In the genomic region with DNA sequence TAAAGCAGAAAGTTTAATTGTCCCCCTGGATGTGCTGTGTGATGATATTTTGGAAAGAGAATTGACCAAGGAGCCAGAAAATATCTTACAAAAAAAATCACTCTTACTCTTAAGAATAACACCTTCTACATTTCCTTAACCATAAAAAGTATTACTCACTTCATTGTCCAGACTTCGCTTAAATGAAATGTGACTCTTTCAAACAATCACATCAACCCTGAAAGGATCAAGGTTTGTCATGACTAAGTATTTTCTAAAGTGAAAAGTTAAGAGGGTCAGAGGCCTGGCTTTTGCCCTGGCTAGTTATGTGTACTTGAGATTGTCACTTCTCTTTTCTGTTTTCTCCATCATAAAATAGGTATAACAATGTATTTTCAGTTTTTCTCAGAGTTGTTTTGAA, we compare ENCODE assay signal across 16 cellular contexts. TPM values are rescaled to one million over a fixed set of nuclear protein-coding genes. Genes with fewer than 3 reads are reported as not detected.
A peak's percentile ranks its signal among the peaks of the same experiment; 100 is the strongest.
DNase-seq lines count a peak whose midpoint lies in the region; ATAC-seq, FAIRE-seq and TF ChIP-seq lines count a peak whose summit lies in the region.
"Had no signal": no experiment of that assay in that cellular context is flagged by ENCODE, and none has a peak within 500 bp of the region (broad histone marks: within the 10 kb centered on the region; RNA-seq: fewer than 3 reads in every experiment).

No MANE protein-coding gene starts in this region.

- no peak overlapping the region for H3K4me2 ChIP-seq in endothelial cell of umbilical vein (ENCODE audit: insufficient read depth, low read length)
- H3K4me2 ChIP-seq: BLaER1 treated with 17β-estradiol and CSF1 and Interleukin-3, amounts not matched to agents 10 nM and 100 nM had no signal

- TF ChIP-seq CTCF in endothelial cell of umbilical vein (IDR thresholded peaks at IDR 0.05; ENCODE audit: extremely low read depth in 1 of 2, insufficient read depth in 1 of 2, low read depth in 1 of 2, low read length in 2 of 2): no peak

- peak; percentile 80 for FAIRE-seq in endothelial cell of umbilical vein (lab: Jason Lieb, UNC)

- H4K20me1 ChIP-seq in endothelial cell of umbilical vein (replicated peaks; ENCODE audit: control insufficient read depth, extremely low read depth, insufficient read depth, low read length): no peaks in the 10 kb centered on the region
- H4K20me1 ChIP-seq: BLaER1 treated with 17β-estradiol and CSF1 and Interleukin-3, amounts not matched to agents 10 nM and 100 nM had no signal

- no peaks in the 10 kb centered on the region for H3K79me2 ChIP-seq in endothelial cell of umbilical vein (ENCODE audit: control insufficient read depth, insufficient read depth, low read length)

- H3K4me1 ChIP-seq in adipocyte (ENCODE audit: control insufficient read depth, insufficient read depth, low read length) (peaks cover 42% of the 10 kb centered on the region), endothelial cell of umbilical vein (ENCODE audit: control insufficient read depth, extremely low read depth, insufficient read depth, low read length) (peaks cover 7% of the 10 kb centered on the region)

- BruUV-seq in endothelial cell of umbilical vein (replicated peaks; lab: Mats Ljungman, UMichigan): no TSS peak

- CTCF ChIA-PET in endothelial cell of umbilical vein (lab: Charles Lee): no interaction called here

- dilution Hi-C loops in endothelial cell of umbilical vein (cut with MboI; ENCODE audit: extremely low pct_ligation_motif_present, low sequenced_read_pairs): no loop called here

- intact Hi-C loops in endothelial cell of umbilical vein (cut with micrococcal nuclease): no loop called here

- H3K36me3 ChIP-seq in adipocyte (ENCODE audit: control insufficient read depth, insufficient read depth, low read length, severe bottlenecking): no peaks in the 10 kb centered on the region
- H3K36me3 ChIP-seq in endothelial cell of umbilical vein (ENCODE audit: control insufficient read depth in 2 of 2, extremely low read depth in 1 of 2, insufficient read depth in 2 of 2, low read length in 2 of 2): no peaks in the 10 kb centered on the region
- H3K36me3 ChIP-seq: BLaER1 treated with 17β-estradiol and CSF1 and Interleukin-3, amounts not matched to agents 10 nM and 100 nM had no signal

- H3K27me3 ChIP-seq in adipocyte (replicated peaks; ENCODE audit: control insufficient read depth, insufficient read depth, low read length) (peaks cover 15% of the 10 kb centered on the region), endothelial cell of umbilical vein (ENCODE audit: control insufficient read depth in 2 of 2, insufficient read depth in 2 of 2, low read length in 2 of 2) (no peaks in the 10 kb centered on the region)

- H3K9me3 ChIP-seq in adipocyte (ENCODE audit: control insufficient read depth, low read length) (no peaks in the 10 kb centered on the region), endothelial cell of umbilical vein (replicated peaks; ENCODE audit: control insufficient read depth, insufficient read depth, low read length) (no peaks in the 10 kb centered on the region)

- ATAC-seq in HG03469 (IDR thresholded peaks at IDR 0.05; ENCODE audit: unreplicated experiment) (no peak), GM21447 (IDR thresholded peaks at IDR 0.05; ENCODE audit: unreplicated experiment) (no peak), GM18519 (IDR thresholded peaks at IDR 0.05; ENCODE audit: low FRiP score, unreplicated experiment) (no peak)

- POLR2A ChIA-PET in endothelial cell of umbilical vein (lab: Charles Lee): no interaction called here

- no peaks in the 10 kb centered on the region for H3K9me1 ChIP-seq in endothelial cell of umbilical vein (replicated peaks; ENCODE audit: control insufficient read depth, extremely low read depth, insufficient read depth, low read length)

- no peak overlapping the region for H3K27ac ChIP-seq in endothelial cell of umbilical vein (ENCODE audit: insufficient read depth, low read depth, low read length)
- H3K27ac ChIP-seq: BLaER1 treated with 17β-estradiol and CSF1 and Interleukin-3, amounts not matched to agents 10 nM and 100 nM had no signal

- H3K9ac ChIP-seq in adipocyte (ENCODE audit: low read length) (peak overlapping the region; percentile 13), endothelial cell of umbilical vein (replicated peaks; ENCODE audit: extremely low read depth, insufficient read depth, low read length) (no peak overlapping the region)
- H3K9ac ChIP-seq: BLaER1 treated with 17β-estradiol and CSF1 and Interleukin-3, amounts not matched to agents 10 nM and 100 nM had no signal

- H3K4me3 ChIP-seq in adipocyte (ENCODE audit: low read length) (no peak overlapping the region), endothelial cell of umbilical vein (replicated peaks in 1 of 3; ENCODE audit: insufficient read depth in 1 of 3, low read depth in 1 of 3, low read length in 3 of 3) (no peak overlapping the region)
- H3K4me3 ChIP-seq: BLaER1 treated with 17β-estradiol and CSF1 and Interleukin-3, amounts not matched to agents 10 nM and 100 nM had no signal

- DNase-seq in adipocyte (ENCODE audit: low read depth) (peak; percentile 22), endothelial cell of umbilical vein (ENCODE audit: low read depth, low spot score) (peak; percentile 44), renal cortical epithelial cell (ENCODE audit: low read depth) (peak; percentile 60), NCI-H2081 treated with DMSO at 0.1 percent for 48 hours (lab: John Stamatoyannopoulos, UW) (no peak)
- DNase-seq: CD4-positive, CD25-positive, alpha-beta regulatory T cell; DMS53; GF-D8; GOT3; H9 had no signal

- no peak overlapping the region for H2AFZ ChIP-seq in endothelial cell of umbilical vein (ENCODE audit: low read depth, low read length)

- no peak for TF ChIP-seq POLR2A in endothelial cell of umbilical vein (IDR thresholded peaks at IDR 0.05; ENCODE audit: low read depth, low read length)

TF ChIP-seq in endothelial cell of umbilical vein, 7 proteins besides CTCF, POLR2A, EP300 and RAD21:
- TF ChIP-seq, protein P1, sequence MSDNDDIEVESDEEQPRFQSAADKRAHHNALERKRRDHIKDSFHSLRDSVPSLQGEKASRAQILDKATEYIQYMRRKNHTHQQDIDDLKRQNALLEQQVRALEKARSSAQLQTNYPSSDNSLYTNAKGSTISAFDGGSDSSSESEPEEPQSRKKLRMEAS (IDR thresholded peaks at IDR 0.05; ENCODE audit: insufficient read depth, insufficient read length): no peak
- peak; percentile 14 for TF ChIP-seq JUN (IDR thresholded peaks at IDR 0.05; ENCODE audit: borderline replicate concordance, insufficient read depth, insufficient read length, low read depth)

RNA-seq across cellular contexts. Expression of a gene that starts 49.0 kb away (rescaled TPM):
- total RNA-seq in endothelial cell of umbilical vein: not detected in 2 replicates
- polyA plus RNA-seq in endothelial cell of umbilical vein: not detected in 2 replicates
- polyA plus RNA-seq in endothelial cell of umbilical vein (2011; cell fraction: cytosol; rRNA removed): not detected in 2 replicates
- polyA plus RNA-seq in endothelial cell of umbilical vein (2011; cell fraction: nucleus; rRNA removed): not detected in 2 replicates
- not detected in 2 replicates for polyA plus RNA-seq in endothelial cell of umbilical vein (2012)
- polyA minus RNA-seq in endothelial cell of umbilical vein: not detected in 2 replicates
- not detected for polyA minus RNA-seq in endothelial cell of umbilical vein (2011; cell fraction: cytosol; rRNA and poly(A)+ RNA removed)
- not detected in 2 replicates for polyA minus RNA-seq in endothelial cell of umbilical vein (2011; cell fraction: nucleus; rRNA and poly(A)+ RNA removed)
- total RNA-seq in renal cortical epithelial cell: 0.05 TPM in 1 of 2 replicates, not detected in the other
- total RNA-seq: A673; CD4-positive, CD25-positive, alpha-beta regulatory T cell; HT1080 had no signal
- polyA plus RNA-seq: IgD-negative memory B cell had no signal
